ENCODE assay signal across 1 cellular context in the genomic region with DNA sequence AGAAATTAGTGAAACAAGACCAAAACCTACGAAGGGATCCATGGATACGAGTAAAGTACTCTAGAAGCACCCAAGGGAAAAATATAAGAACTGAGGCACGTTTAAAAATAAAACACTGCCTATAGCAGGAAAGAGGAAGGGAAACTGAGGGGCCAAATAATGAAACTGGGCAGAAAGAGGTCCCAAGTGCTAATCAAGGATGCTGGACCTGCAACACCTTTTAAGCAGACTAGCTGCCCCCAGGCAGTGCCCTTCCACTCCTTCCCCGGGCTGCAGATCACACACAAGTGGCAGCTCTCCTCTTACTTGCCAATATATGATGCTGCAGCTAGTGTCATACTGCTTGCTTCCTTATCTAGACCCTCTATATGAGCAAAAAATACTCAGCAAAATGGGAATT.
TF ChIP-seq lines count a peak whose summit lies in the region.

No MANE protein-coding gene starts in this region.

TF ChIP-seq in GM23338, 12 proteins besides CTCF, POLR2A, EP300 and RAD21 (continued from another document):
- TF ChIP-seq, protein P1, sequence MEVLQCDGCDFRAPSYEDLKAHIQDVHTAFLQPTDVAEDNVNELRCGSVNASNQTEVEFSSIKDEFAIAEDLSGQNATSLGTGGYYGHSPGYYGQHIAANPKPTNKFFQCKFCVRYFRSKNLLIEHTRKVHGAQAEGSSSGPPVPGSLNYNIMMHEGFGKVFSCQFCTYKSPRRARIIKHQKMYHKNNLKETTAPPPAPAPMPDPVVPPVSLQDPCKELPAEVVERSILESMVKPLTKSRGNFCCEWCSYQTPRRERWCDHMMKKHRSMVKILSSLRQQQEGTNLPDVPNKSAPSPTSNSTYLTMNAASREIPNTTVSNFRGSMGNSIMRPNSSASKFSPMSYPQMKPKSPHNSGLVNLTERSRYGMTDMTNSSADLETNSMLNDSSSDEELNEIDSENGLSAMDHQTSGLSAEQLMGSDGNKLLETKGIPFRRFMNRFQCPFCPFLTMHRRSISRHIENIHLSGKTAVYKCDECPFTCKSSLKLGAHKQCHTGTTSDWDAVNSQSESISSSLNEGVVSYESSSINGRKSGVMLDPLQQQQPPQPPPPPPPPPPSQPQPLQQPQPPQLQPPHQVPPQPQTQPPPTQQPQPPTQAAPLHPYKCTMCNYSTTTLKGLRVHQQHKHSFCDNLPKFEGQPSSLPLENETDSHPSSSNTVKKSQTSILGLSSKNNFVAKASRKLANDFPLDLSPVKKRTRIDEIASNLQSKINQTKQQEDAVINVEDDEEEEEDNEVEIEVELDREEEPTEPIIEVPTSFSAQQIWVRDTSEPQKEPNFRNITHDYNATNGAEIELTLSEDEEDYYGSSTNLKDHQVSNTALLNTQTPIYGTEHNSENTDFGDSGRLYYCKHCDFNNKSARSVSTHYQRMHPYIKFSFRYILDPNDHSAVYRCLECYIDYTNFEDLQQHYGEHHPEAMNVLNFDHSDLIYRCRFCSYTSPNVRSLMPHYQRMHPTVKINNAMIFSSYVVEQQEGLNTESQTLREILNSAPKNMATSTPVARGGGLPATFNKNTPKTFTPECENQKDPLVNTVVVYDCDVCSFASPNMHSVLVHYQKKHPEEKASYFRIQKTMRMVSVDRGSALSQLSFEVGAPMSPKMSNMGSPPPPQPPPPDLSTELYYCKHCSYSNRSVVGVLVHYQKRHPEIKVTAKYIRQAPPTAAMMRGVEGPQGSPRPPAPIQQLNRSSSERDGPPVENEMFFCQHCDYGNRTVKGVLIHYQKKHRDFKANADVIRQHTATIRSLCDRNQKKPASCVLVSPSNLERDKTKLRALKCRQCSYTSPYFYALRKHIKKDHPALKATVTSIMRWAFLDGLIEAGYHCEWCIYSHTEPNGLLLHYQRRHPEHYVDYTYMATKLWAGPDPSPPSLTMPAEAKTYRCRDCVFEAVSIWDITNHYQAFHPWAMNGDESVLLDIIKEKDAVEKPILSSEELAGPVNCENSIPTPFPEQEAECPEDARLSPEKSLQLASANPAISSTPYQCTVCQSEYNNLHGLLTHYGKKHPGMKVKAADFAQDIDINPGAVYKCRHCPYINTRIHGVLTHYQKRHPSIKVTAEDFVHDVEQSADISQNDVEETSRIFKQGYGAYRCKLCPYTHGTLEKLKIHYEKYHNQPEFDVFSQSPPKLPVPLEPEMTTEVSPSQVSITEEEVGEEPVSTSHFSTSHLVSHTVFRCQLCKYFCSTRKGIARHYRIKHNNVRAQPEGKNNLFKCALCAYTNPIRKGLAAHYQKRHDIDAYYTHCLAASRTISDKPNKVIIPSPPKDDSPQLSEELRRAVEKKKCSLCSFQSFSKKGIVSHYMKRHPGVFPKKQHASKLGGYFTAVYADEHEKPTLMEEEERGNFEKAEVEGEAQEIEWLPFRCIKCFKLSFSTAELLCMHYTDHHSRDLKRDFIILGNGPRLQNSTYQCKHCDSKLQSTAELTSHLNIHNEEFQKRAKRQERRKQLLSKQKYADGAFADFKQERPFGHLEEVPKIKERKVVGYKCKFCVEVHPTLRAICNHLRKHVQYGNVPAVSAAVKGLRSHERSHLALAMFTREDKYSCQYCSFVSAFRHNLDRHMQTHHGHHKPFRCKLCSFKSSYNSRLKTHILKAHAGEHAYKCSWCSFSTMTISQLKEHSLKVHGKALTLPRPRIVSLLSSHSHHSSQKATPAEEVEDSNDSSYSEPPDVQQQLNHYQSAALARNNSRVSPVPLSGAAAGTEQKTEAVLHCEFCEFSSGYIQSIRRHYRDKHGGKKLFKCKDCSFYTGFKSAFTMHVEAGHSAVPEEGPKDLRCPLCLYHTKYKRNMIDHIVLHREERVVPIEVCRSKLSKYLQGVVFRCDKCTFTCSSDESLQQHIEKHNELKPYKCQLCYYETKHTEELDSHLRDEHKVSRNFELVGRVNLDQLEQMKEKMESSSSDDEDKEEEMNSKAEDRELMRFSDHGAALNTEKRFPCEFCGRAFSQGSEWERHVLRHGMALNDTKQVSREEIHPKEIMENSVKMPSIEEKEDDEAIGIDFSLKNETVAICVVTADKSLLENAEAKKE (CRISPR knock-in tag; IDR thresholded peaks at IDR 0.05) = no peak
- TF ChIP-seq EZH2 (IDR thresholded peaks at IDR 0.05; ENCODE audit: low read depth, unreplicated experiment) (no peak), NANOG (IDR thresholded peaks at IDR 0.05; ENCODE audit: borderline replicate concordance) (no peak)
- TF ChIP-seq, protein P2, sequence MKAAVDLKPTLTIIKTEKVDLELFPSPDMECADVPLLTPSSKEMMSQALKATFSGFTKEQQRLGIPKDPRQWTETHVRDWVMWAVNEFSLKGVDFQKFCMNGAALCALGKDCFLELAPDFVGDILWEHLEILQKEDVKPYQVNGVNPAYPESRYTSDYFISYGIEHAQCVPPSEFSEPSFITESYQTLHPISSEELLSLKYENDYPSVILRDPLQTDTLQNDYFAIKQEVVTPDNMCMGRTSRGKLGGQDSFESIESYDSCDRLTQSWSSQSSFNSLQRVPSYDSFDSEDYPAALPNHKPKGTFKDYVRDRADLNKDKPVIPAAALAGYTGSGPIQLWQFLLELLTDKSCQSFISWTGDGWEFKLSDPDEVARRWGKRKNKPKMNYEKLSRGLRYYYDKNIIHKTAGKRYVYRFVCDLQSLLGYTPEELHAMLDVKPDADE (IDR thresholded peaks at IDR 0.05) = no peak
